ENCODE assay signal across 1 cellular context in genomic region chr6:36884610-36885009, GRCh38.
TF ChIP-seq lines count a peak whose summit lies in the region.

No MANE protein-coding gene starts in this region.

TF ChIP-seq in K562, 482 proteins besides CTCF, POLR2A, EP300 and RAD21 (continued from another document and continues in another):
- TF ChIP-seq, protein P1, sequence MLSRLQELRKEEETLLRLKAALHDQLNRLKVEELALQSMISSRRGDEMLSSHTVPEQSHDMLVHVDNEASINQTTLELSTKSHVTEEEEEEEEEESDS (CRISPR knock-in tag; IDR thresholded peaks at IDR 0.05) = 0 out of 2 replicates have a peak, but pooled peaks have one; percentile 25
- TF ChIP-seq SMARCA5 (IDR thresholded peaks at IDR 0.05) (no peak), ZNF436 (CRISPR knock-in tag; IDR thresholded peaks at IDR 0.05) (no peak), MTA2 (IDR thresholded peaks at IDR 0.05; ENCODE audit: low read depth) (no peak), ZEB2 (IDR thresholded peaks at IDR 0.05) (no peak), SIRT6 (IDR thresholded peaks at IDR 0.05; ENCODE audit: low read depth, low read length) (no peak), SAFB (IDR thresholded peaks at IDR 0.05; ENCODE audit: borderline replicate concordance, low read depth, low read length) (no peak), EP400 (IDR thresholded peaks at IDR 0.05) (no peak), ZNF444 (CRISPR knock-in tag; IDR thresholded peaks at IDR 0.05) (peak; percentile 56; the same call in 1 of the 2 replicates), ZNF175 (CRISPR knock-in tag; IDR thresholded peaks at IDR 0.05; ENCODE audit: low read depth) (peak; percentile 84), SREBF1 (IDR thresholded peaks at IDR 0.05; ENCODE audit: borderline replicate concordance, low read depth, low read length) (no peak), SETDB1 (IDR thresholded peaks at IDR 0.05; ENCODE audit: low read length) (no peak), RBM15 (IDR thresholded peaks at IDR 0.05; ENCODE audit: insufficient read depth, low read length) (no peak), SMAD4 (CRISPR knock-in tag; conservative IDR thresholded peaks at IDR 0.05) (peak; percentile 97), USF1 (CRISPR knock-in tag; IDR thresholded peaks at IDR 0.05) (no peak), RFX1 (IDR thresholded peaks at IDR 0.05) (no peak), CCNT2 (IDR thresholded peaks at IDR 0.05; ENCODE audit: borderline replicate concordance, extremely low read depth, insufficient read length, low read depth, low read length) (no peak), CREB3 (tag; conservative IDR thresholded peaks at IDR 0.05; ENCODE audit: low read depth) (peak; percentile 96), ZNF140 (CRISPR knock-in tag; IDR thresholded peaks at IDR 0.05) (peak; percentile 73; the same call in 1 of the 2 replicates), HNRNPH1 (optimal IDR thresholded peaks at IDR 0.05; ENCODE audit: low read depth, low read length) (no peak), HMGXB4 (CRISPR knock-in tag; IDR thresholded peaks at IDR 0.05) (no peak), ZZZ3 (IDR thresholded peaks at IDR 0.05) (no peak), HDAC2 (IDR thresholded peaks at IDR 0.05) (no peak), FOXM1 (IDR thresholded peaks at IDR 0.05; ENCODE audit: low read depth) (no peak), FOXM1 (CRISPR knock-in tag; IDR thresholded peaks at IDR 0.05; ENCODE audit: low read depth) (no peak), NFIX (CRISPR knock-in tag; IDR thresholded peaks at IDR 0.05; ENCODE audit: low read depth) (no peak), SAFB2 (IDR thresholded peaks at IDR 0.05; ENCODE audit: borderline replicate concordance, low read depth, low read length, severe bottlenecking) (no peak), HDAC1 (IDR thresholded peaks at IDR 0.05) (no peak), TARDBP (IDR thresholded peaks at IDR 0.05) (no peak), BRCA1 (IDR thresholded peaks at IDR 0.05) (no peak), BRCA1 (CRISPR knock-in tag; IDR thresholded peaks at IDR 0.05) (no peak), ZNF347 (CRISPR knock-in tag; IDR thresholded peaks at IDR 0.05; ENCODE audit: low read depth) (peak; percentile 38; the same call in 1 of the 2 replicates), ZNF184 (CRISPR knock-in tag; IDR thresholded peaks at IDR 0.05) (no peak), FOXA3 (CRISPR knock-in tag; conservative IDR thresholded peaks at IDR 0.05 in 1 of 2, IDR thresholded peaks at IDR 0.05 in 1 of 2) (no peak), CC2D1A (IDR thresholded peaks at IDR 0.05) (no peak), ZNF274 (IDR thresholded peaks at IDR 0.05; ENCODE audit: borderline replicate concordance, low read depth, low read length) (no peak), AFF4 (CRISPR knock-in tag; IDR thresholded peaks at IDR 0.05) (no peak), ATF4 (CRISPR knock-in tag; IDR thresholded peaks at IDR 0.05) (peak; percentile 81), MED1 (CRISPR knock-in tag; IDR thresholded peaks at IDR 0.05; ENCODE audit: borderline replicate concordance) (no peak), RBM39 (optimal IDR thresholded peaks at IDR 0.05; ENCODE audit: low read depth, low read length) (no peak), RUNX1 (IDR thresholded peaks at IDR 0.05; ENCODE audit: low read depth) (no peak), BCLAF1 (IDR thresholded peaks at IDR 0.05; ENCODE audit: borderline replicate concordance in 1 of 2, control insufficient read depth in 1 of 2, low read depth in 2 of 2, low read length in 1 of 2) (no peak)
- TF ChIP-seq, protein P2, sequence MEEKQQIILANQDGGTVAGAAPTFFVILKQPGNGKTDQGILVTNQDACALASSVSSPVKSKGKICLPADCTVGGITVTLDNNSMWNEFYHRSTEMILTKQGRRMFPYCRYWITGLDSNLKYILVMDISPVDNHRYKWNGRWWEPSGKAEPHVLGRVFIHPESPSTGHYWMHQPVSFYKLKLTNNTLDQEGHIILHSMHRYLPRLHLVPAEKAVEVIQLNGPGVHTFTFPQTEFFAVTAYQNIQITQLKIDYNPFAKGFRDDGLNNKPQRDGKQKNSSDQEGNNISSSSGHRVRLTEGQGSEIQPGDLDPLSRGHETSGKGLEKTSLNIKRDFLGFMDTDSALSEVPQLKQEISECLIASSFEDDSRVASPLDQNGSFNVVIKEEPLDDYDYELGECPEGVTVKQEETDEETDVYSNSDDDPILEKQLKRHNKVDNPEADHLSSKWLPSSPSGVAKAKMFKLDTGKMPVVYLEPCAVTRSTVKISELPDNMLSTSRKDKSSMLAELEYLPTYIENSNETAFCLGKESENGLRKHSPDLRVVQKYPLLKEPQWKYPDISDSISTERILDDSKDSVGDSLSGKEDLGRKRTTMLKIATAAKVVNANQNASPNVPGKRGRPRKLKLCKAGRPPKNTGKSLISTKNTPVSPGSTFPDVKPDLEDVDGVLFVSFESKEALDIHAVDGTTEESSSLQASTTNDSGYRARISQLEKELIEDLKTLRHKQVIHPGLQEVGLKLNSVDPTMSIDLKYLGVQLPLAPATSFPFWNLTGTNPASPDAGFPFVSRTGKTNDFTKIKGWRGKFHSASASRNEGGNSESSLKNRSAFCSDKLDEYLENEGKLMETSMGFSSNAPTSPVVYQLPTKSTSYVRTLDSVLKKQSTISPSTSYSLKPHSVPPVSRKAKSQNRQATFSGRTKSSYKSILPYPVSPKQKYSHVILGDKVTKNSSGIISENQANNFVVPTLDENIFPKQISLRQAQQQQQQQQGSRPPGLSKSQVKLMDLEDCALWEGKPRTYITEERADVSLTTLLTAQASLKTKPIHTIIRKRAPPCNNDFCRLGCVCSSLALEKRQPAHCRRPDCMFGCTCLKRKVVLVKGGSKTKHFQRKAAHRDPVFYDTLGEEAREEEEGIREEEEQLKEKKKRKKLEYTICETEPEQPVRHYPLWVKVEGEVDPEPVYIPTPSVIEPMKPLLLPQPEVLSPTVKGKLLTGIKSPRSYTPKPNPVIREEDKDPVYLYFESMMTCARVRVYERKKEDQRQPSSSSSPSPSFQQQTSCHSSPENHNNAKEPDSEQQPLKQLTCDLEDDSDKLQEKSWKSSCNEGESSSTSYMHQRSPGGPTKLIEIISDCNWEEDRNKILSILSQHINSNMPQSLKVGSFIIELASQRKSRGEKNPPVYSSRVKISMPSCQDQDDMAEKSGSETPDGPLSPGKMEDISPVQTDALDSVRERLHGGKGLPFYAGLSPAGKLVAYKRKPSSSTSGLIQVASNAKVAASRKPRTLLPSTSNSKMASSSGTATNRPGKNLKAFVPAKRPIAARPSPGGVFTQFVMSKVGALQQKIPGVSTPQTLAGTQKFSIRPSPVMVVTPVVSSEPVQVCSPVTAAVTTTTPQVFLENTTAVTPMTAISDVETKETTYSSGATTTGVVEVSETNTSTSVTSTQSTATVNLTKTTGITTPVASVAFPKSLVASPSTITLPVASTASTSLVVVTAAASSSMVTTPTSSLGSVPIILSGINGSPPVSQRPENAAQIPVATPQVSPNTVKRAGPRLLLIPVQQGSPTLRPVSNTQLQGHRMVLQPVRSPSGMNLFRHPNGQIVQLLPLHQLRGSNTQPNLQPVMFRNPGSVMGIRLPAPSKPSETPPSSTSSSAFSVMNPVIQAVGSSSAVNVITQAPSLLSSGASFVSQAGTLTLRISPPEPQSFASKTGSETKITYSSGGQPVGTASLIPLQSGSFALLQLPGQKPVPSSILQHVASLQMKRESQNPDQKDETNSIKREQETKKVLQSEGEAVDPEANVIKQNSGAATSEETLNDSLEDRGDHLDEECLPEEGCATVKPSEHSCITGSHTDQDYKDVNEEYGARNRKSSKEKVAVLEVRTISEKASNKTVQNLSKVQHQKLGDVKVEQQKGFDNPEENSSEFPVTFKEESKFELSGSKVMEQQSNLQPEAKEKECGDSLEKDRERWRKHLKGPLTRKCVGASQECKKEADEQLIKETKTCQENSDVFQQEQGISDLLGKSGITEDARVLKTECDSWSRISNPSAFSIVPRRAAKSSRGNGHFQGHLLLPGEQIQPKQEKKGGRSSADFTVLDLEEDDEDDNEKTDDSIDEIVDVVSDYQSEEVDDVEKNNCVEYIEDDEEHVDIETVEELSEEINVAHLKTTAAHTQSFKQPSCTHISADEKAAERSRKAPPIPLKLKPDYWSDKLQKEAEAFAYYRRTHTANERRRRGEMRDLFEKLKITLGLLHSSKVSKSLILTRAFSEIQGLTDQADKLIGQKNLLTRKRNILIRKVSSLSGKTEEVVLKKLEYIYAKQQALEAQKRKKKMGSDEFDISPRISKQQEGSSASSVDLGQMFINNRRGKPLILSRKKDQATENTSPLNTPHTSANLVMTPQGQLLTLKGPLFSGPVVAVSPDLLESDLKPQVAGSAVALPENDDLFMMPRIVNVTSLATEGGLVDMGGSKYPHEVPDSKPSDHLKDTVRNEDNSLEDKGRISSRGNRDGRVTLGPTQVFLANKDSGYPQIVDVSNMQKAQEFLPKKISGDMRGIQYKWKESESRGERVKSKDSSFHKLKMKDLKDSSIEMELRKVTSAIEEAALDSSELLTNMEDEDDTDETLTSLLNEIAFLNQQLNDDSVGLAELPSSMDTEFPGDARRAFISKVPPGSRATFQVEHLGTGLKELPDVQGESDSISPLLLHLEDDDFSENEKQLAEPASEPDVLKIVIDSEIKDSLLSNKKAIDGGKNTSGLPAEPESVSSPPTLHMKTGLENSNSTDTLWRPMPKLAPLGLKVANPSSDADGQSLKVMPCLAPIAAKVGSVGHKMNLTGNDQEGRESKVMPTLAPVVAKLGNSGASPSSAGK (IDR thresholded peaks at IDR 0.05) = no peak
